In the genomic region with DNA sequence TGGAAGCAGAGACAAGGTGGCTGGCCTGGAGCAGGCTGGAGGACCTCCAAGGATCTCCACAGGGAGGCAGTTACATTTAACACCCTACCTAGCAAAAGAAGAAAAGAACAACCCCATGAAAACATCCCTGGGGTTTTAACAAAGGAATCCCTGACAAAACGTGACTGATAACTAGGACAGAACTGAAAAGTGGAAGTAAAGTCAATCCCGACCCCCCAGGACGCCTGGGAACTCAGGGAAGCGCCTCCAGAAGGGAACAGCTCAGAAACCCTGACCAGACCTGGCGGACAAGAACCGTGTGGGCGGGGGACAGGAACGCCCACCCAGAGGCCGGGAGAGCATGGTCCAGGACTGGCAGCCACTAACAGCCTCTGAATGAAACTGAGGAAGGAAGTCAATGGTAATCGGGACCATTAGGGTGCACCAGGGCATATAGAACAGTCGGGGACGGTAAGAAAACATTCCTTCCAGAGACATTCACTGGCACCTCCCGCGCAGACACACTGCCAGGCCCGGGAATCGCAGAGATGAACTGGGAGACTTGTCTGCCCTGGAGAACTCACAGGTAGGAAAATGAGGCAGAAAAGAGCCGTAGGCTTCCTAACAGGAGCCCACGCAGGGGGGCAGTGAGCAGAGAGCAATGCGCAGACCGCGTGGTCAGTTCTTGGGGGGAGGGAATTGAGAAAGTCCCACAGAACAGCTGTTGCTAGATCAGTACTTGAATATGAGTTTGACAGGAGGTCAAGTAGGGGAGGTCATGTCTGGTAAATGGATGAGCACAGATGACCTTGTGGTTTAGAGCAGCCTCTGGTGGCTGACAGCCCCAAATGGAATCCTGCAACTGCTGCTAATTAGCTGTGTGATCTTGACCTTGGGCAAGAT, we compare ENCODE assay signal across 8 cellular contexts. TPM values are rescaled to one million over a fixed set of nuclear protein-coding genes. Genes with fewer than 3 reads are reported as not detected.
A peak's percentile ranks its signal among the peaks of the same experiment; 100 is the strongest.
DNase-seq lines count a peak whose midpoint lies in the region; ATAC-seq and TF ChIP-seq lines count a peak whose summit lies in the region.

No MANE protein-coding gene starts in this region.

- H3K9me3 ChIP-seq in SJCRH30 (replicated peaks) (no peaks in the 10 kb centered on the region), colonic mucosa (no peaks in the 10 kb centered on the region)

- H3K4me2 ChIP-seq in KMS-11: peak overlapping the region; percentile 60

- TF ChIP-seq CTCF in KMS-11 (conservative IDR thresholded peaks at IDR 0.05; ENCODE audit: low read depth, low read length) (no peak), colonic mucosa (IDR thresholded peaks at IDR 0.05) (peak; percentile 60)

- ATAC-seq in GM21723 (IDR thresholded peaks at IDR 0.05; ENCODE audit: unreplicated experiment): peak; percentile 71
- ATAC-seq in stimulated activated memory B cell treated with anti-CD40 and anti-IgM and Interleukin-4, amounts not matched to agents 10 μg/mL and 1 μg/mL and 100 μg/mL, for 72 hours: peak; percentile 74

- H3K9ac ChIP-seq in KMS-11: no peak overlapping the region
- peak overlapping the region; percentile 66 to 80 for H3K9ac ChIP-seq in colonic mucosa (ENCODE audit: low read depth in 2 of 2, low read length in 2 of 2)

- H3K4me1 Mint-ChIP-seq in stimulated activated memory B cell treated with anti-CD40 and anti-IgM and Interleukin-4, amounts not matched to agents 10 μg/mL and 1 μg/mL and 100 μg/mL, for 72 hours: peaks cover 32% of the 10 kb centered on the region

- H3K36me3 Mint-ChIP-seq in stimulated activated memory B cell treated with anti-CD40 and anti-IgM and Interleukin-4, amounts not matched to agents 10 μg/mL and 1 μg/mL and 100 μg/mL, for 72 hours: no peaks in the 10 kb centered on the region

- peak; percentile 7 for DNase-seq in NCI-H2171 treated with DMSO at 0.1 percent for 48 hours (lab: John Stamatoyannopoulos, UW)
- no peak for DNase-seq in NCI-H2171 (lab: John Stamatoyannopoulos, UW)
- peak; percentile 69 to 80 for DNase-seq in SJCRH30
- DNase-seq in colonic mucosa: peak; percentile 57
- peak; percentile 75 for DNase-seq in kidney tubule cell (ENCODE audit: low spot score)

- peaks cover 12% of the 10 kb centered on the region for H3K4me1 ChIP-seq in KMS-11 (ENCODE audit: low read depth, poor library complexity, severe bottlenecking)
- H3K4me1 ChIP-seq in SJCRH30: peaks cover 19% of the 10 kb centered on the region
- H3K4me1 ChIP-seq in colonic mucosa: no peaks in the 10 kb centered on the region

- peak overlapping the region; percentile 71 for H2AFZ ChIP-seq in KMS-11 (ENCODE audit: low read depth)

- no peak overlapping the region for H3K27ac ChIP-seq in KMS-11
- H3K27ac ChIP-seq in SJCRH30: peak overlapping the region; percentile 61
- H3K27ac ChIP-seq in colonic mucosa: peak overlapping the region; percentile 66

- H3K4me3 Mint-ChIP-seq in stimulated activated memory B cell treated with anti-CD40 and anti-IgM and Interleukin-4, amounts not matched to agents 10 μg/mL and 1 μg/mL and 100 μg/mL, for 72 hours: peak overlapping the region; percentile 83

- H3K4me3 ChIP-seq in KMS-11 (IDR thresholded peaks at IDR 0.05; ENCODE audit: insufficient read depth, low read depth, low read length) (peak overlapping the region; percentile 36), SJCRH30 (peak overlapping the region; percentile 76), colonic mucosa (peak overlapping the region; percentile 39)

- H3K27me3 ChIP-seq in KMS-11 (ENCODE audit: insufficient read depth, low read depth) (0 out of 2 replicates have a peak, but pooled peaks cover 3% of the 10 kb centered on the region), SJCRH30 (no peaks in the 10 kb centered on the region), colonic mucosa (no peaks in the 10 kb centered on the region)

- intact Hi-C loops in colonic mucosa (cut with DNase I): loop anchor here (2.0 to 5.0 kb wide), 3 partner anchors 40 to 140 kb away; no protein-coding TSS in a partner anchor

- H3K9me3 Mint-ChIP-seq in stimulated activated memory B cell treated with anti-CD40 and anti-IgM and Interleukin-4, amounts not matched to agents 10 μg/mL and 1 μg/mL and 100 μg/mL, for 72 hours: no peaks in the 10 kb centered on the region

- H3K27ac Mint-ChIP-seq in stimulated activated memory B cell treated with anti-CD40 and anti-IgM and Interleukin-4, amounts not matched to agents 10 μg/mL and 1 μg/mL and 100 μg/mL, for 72 hours: peak overlapping the region; percentile 56

- H3K36me3 ChIP-seq in KMS-11 (ENCODE audit: insufficient read depth): no peaks in the 10 kb centered on the region
- H3K36me3 ChIP-seq in SJCRH30: no peaks in the 10 kb centered on the region
- no peaks in the 10 kb centered on the region for H3K36me3 ChIP-seq in colonic mucosa

- H3K79me2 ChIP-seq in KMS-11 (ENCODE audit: insufficient read depth, low read depth): no peaks in the 10 kb centered on the region

- H4K20me1 ChIP-seq in KMS-11 (ENCODE audit: insufficient read depth): no peaks in the 10 kb centered on the region

- no peaks in the 10 kb centered on the region for H3K27me3 Mint-ChIP-seq in stimulated activated memory B cell treated with anti-CD40 and anti-IgM and Interleukin-4, amounts not matched to agents 10 μg/mL and 1 μg/mL and 100 μg/mL, for 72 hours

RNA-seq across cellular contexts. Expression of a gene that starts 1.3 kb away (rescaled TPM):
- 8.8 TPM in 2 replicates for total RNA-seq in SJCRH30 (2014; rRNA removed; shearing (Covaris generic))
- total RNA-seq in colonic mucosa: 10 to 100 TPM; 10.3 to 11.8 TPM
